In genomic region chr10:70615784-70616511, GRCh38 we compare ENCODE assay signal across 17 cellular contexts. TPM values are rescaled to one million over a fixed set of nuclear protein-coding genes. Genes with fewer than 3 reads are reported as not detected.
DNase-seq lines count a peak whose midpoint lies in the region; ATAC-seq and TF ChIP-seq lines count a peak whose summit lies in the region.
"Had no signal": no experiment of that assay in that cellular context is flagged by ENCODE, and none has a peak within 500 bp of the region (broad histone marks: within the 10 kb centered on the region; RNA-seq: fewer than 3 reads in every experiment).

No MANE protein-coding gene starts in this region.

- H3K36me3 Mint-ChIP-seq in MCF 10A (ENCODE audit: insufficient read depth, unreplicated experiment) (no peaks in the 10 kb centered on the region), chondrocyte (ENCODE audit: low read depth) (peaks cover 9% of the 10 kb centered on the region)
- H3K36me3 Mint-ChIP-seq: type B pancreatic cell had no signal

- ATAC-seq in RWPE2 (ENCODE audit: low read depth) (peak; percentile 67; the same call in 2 of the 3 replicates), HG03432 (IDR thresholded peaks at IDR 0.05; ENCODE audit: unreplicated experiment) (no peak)
- ATAC-seq: A549, pancreas had no signal

- H3K4me1 Mint-ChIP-seq in MCF 10A (ENCODE audit: insufficient read depth, unreplicated experiment) (peaks cover 10% of the 10 kb centered on the region), chondrocyte (ENCODE audit: low read depth) (peaks cover 37% of the 10 kb centered on the region)

- H3K4me1 ChIP-seq in breast epithelium (no peaks in the 10 kb centered on the region), RWPE2 (ENCODE audit: insufficient read depth, poor library complexity, severe bottlenecking) (peaks cover 7% of the 10 kb centered on the region)
- H3K4me1 ChIP-seq: A549, Caco-2, pancreas had no signal

- H3K27me3 Mint-ChIP-seq in MCF 10A (ENCODE audit: insufficient read depth, unreplicated experiment) (no peaks in the 10 kb centered on the region), chondrocyte (ENCODE audit: low read depth) (no peaks in the 10 kb centered on the region)

- H3K9me3 Mint-ChIP-seq in MCF 10A (ENCODE audit: unreplicated experiment) (peaks cover 17% of the 10 kb centered on the region), chondrocyte (ENCODE audit: low read depth) (peaks cover 17% of the 10 kb centered on the region)

- CTCF ChIA-PET in MCF 10A (lab: Yijun Ruan, JAX), result interaction anchor here (0.5 kb wide), 1 partner anchor 150 kb away, joined by 3 read pairs; no protein-coding TSS in a partner anchor

- H3K9me3 ChIP-seq in breast epithelium (peaks cover 0 to 6% of the 10 kb centered on the region in 2 donors), RWPE2 (ENCODE audit: severe bottlenecking) (peaks cover 10% of the 10 kb centered on the region)
- H3K9me3 ChIP-seq: pancreas had no signal

- DNase-seq in MCF 10A (ENCODE audit: unreplicated experiment) (peak; percentile 65), breast epithelium (ENCODE audit: low spot score in 2 of 2) (no peak), RWPE2 (ENCODE audit: low spot score) (no peak), chondrocyte (ENCODE audit: low spot score) (no peak), NCI-H2227 (lab: John Stamatoyannopoulos, UW; ENCODE audit: unreplicated experiment) (no peak), COR-L47 (lab: John Stamatoyannopoulos, UW) (no peak), epidermal melanocyte (ENCODE audit: insufficient read length, low spot score) (no peak)
- DNase-seq: Caco-2, GF-D8, left ventricle myocardium inferior, NCI-H1417 treated with DMSO at 0.1 percent for 48 hours, pancreas, small intestine had no signal

- TF ChIP-seq POLR2A in breast epithelium (IDR thresholded peaks at IDR 0.05), result no peak

- no peak overlapping the region for H3K27ac ChIP-seq in breast epithelium
- peak overlapping the region; percentile 61 for H3K27ac ChIP-seq in RWPE2 (ENCODE audit: poor library complexity, severe bottlenecking)
- H3K27ac ChIP-seq: A549, left ventricle myocardium inferior, pancreas had no signal

- H3K27me3 ChIP-seq in breast epithelium, result no peaks in the 10 kb centered on the region
- no peaks in the 10 kb centered on the region for H3K27me3 ChIP-seq in RWPE2 (ENCODE audit: insufficient read depth, poor library complexity, severe bottlenecking)
- H3K27me3 ChIP-seq: pancreas had no signal

- H3K36me3 ChIP-seq in breast epithelium, result no peaks in the 10 kb centered on the region
- no peaks in the 10 kb centered on the region for H3K36me3 ChIP-seq in RWPE2 (ENCODE audit: low read depth)
- H3K36me3 ChIP-seq: left ventricle myocardium inferior, pancreas had no signal

- H3K27ac Mint-ChIP-seq in MCF 10A (ENCODE audit: low read depth, unreplicated experiment) (peak overlapping the region; percentile 51), chondrocyte (ENCODE audit: unreplicated experiment) (peak overlapping the region; percentile 93)
- H3K27ac Mint-ChIP-seq: type B pancreatic cell had no signal

- POLR2A ChIA-PET in MCF 10A (lab: Yijun Ruan, JAX), result interaction anchor here (0.6 to 0.7 kb wide), 2 partner anchors 54 to 100 kb away, joined by 3 read pairs; no protein-coding TSS in a partner anchor

- BruUV-seq in MCF 10A (replicated peaks; lab: Mats Ljungman, UMichigan), result no TSS peak

- H3K4me3 ChIP-seq in breast epithelium (no peak overlapping the region), RWPE2 (ENCODE audit: severe bottlenecking) (no peak overlapping the region)
- H3K4me3 ChIP-seq: A549, left ventricle myocardium inferior, pancreas had no signal

- no peak for TF ChIP-seq CTCF in MCF 10A (IDR thresholded peaks at IDR 0.05; ENCODE audit: unreplicated experiment)
- TF ChIP-seq CTCF in breast epithelium (IDR thresholded peaks at IDR 0.05), result no peak
- TF ChIP-seq CTCF in RWPE2 (IDR thresholded peaks at IDR 0.05; ENCODE audit: poor library complexity, severe bottlenecking), result no peak
- TF ChIP-seq CTCF in chondrocyte (IDR thresholded peaks at IDR 0.05), result no peak

- intact Hi-C loops in MCF 10A (cut with micrococcal nuclease) (loop anchor here (5.0 kb wide), 2 partner anchors 56 to 64 kb away; partner anchors contain the start of gene ADAMTS14), breast epithelium (cut with DNase I; ENCODE audit: low total_unique reads) (no loop called here)

- H3K4me3 Mint-ChIP-seq in MCF 10A (ENCODE audit: unreplicated experiment) (no peak overlapping the region), chondrocyte (ENCODE audit: unreplicated experiment) (peak overlapping the region; percentile 17)
- H3K4me3 Mint-ChIP-seq: type B pancreatic cell had no signal

RNA-seq across cellular contexts. Expression of gene PRF1, which starts 13.4 kb away (rescaled TPM):
- not detected in 2 replicates for total RNA-seq in MCF 10A (2022)
- 1 to 10 TPM; 2.2 to 4.3 (median 2.2) TPM for total RNA-seq in breast epithelium
- total RNA-seq in chondrocyte, result not detected in 3 replicates
- total RNA-seq: NCI-H460 had no signal

RNA-seq across cellular contexts. Expression of gene ADAMTS14, which starts 56.4 kb away (rescaled TPM):
- total RNA-seq in MCF 10A (2022), result 0.25 TPM in 1 of 2 replicates, not detected in the other
- total RNA-seq in breast epithelium, result under 1 TPM; under 0.01 to 0.15 (median under 0.01) TPM
- 7.7 to 9.2 TPM (median 8.7 TPM) in 3 replicates for total RNA-seq in chondrocyte
- total RNA-seq: Caco-2 had no signal
